In genomic region chr2:225108805-225109204, GRCh38 we compare ENCODE assay signal across 16 cellular contexts.
DNase-seq lines count a peak whose midpoint lies in the region; ATAC-seq and TF ChIP-seq lines count a peak whose summit lies in the region.
"Had no signal": no experiment of that assay in that cellular context is flagged by ENCODE, and none has a peak within 500 bp of the region (broad histone marks: within the 10 kb centered on the region; RNA-seq: fewer than 3 reads in every experiment).

No MANE protein-coding gene starts in this region.

- H3K4me3 Mint-ChIP-seq in dendritic cell treated with granulocyte-macrophage colony-stimulating factor and Interleukin-4, amounts not matched to agents 40 ng/mL and 50 ng/mL, for 4 days = no peak overlapping the region
- H3K4me3 Mint-ChIP-seq in osteocyte (ENCODE audit: unreplicated experiment) = no peak overlapping the region
- H3K4me3 Mint-ChIP-seq: CD14-positive monocyte; CD8-positive, alpha-beta T cell had no signal

- H3K18ac ChIP-seq in IMR-90 (ENCODE audit: low read depth, low read length) = no peak overlapping the region; the same call in 1 of the 2 replicates

- H2AK9ac ChIP-seq in IMR-90 (replicated peaks; ENCODE audit: low read depth, low read length, poor library complexity) = no peak overlapping the region

- H3K4me2 ChIP-seq in GM23248 (ENCODE audit: unreplicated experiment) (no peak overlapping the region), IMR-90 (ENCODE audit: low read depth, low read length) (no peak overlapping the region)

- intact Hi-C loops in IMR-90 (cut with micrococcal nuclease) = loop anchor here (10.0 kb wide), 1 partner anchor 294 kb away; no protein-coding TSS in a partner anchor
- intact Hi-C loops in dendritic cell treated with granulocyte-macrophage colony-stimulating factor and Interleukin-4, amounts not matched to agents 40 ng/mL and 50 ng/mL, for 4 days (cut with micrococcal nuclease) = loop anchor here (5.0 kb wide), 1 partner anchor 37 kb away; no protein-coding TSS in a partner anchor

- H3K14ac ChIP-seq in IMR-90 (replicated peaks; ENCODE audit: low read depth, low read length) = no peak overlapping the region

- H3K27me3 ChIP-seq in GM23248 (replicated peaks; ENCODE audit: insufficient read depth) (no peaks in the 10 kb centered on the region), IMR-90 (ENCODE audit: control insufficient read depth, insufficient read depth, low read length) (no peaks in the 10 kb centered on the region)

- no peak for DNase-seq in GM23248
- DNase-seq in IMR-90 = no peak
- no peak for DNase-seq in osteocyte (ENCODE audit: extremely low spot score, unreplicated experiment)
- no peak for DNase-seq in T-helper 9 cell
- DNase-seq: CD8-positive, alpha-beta T cell; COR-L47; DMS153; DMS79 treated with DMSO at 0.1 percent for 48 hours; EL; GOT3; KG1 had no signal

- H2BK20ac ChIP-seq in IMR-90 (ENCODE audit: low read depth, low read length) = peak overlapping the region; percentile 70; the same call in 1 of the 2 replicates

- H3K9ac ChIP-seq in GM23248 (no peak overlapping the region), IMR-90 (ENCODE audit: low read depth, low read length) (no peak overlapping the region)

- H2BK5ac ChIP-seq in IMR-90 (ENCODE audit: low read depth, low read length, poor library complexity, severe bottlenecking) = no peak overlapping the region

- H3K9me1 ChIP-seq in IMR-90 (ENCODE audit: insufficient read depth, low read length) = no peaks in the 10 kb centered on the region

- H3K56ac ChIP-seq in IMR-90 (ENCODE audit: extremely low read depth, insufficient read depth, low read length) = no peak overlapping the region

- H3K79me1 ChIP-seq in IMR-90 (ENCODE audit: low read depth in 1 of 2, low read length in 2 of 2) = no peaks in the 10 kb centered on the region

- H3K4me1 ChIP-seq in GM23248 (ENCODE audit: insufficient read depth) (peaks cover 31% of the 10 kb centered on the region), IMR-90 (ENCODE audit: control insufficient read depth, insufficient read depth, low read length) (peaks cover 3% of the 10 kb centered on the region; the same call in 1 of the 2 replicates)
- H3K4me1 ChIP-seq: HAP-1 had no signal

- H4K20me1 ChIP-seq in GM23248 (ENCODE audit: insufficient read depth) = no peaks in the 10 kb centered on the region
- no peaks in the 10 kb centered on the region for H4K20me1 ChIP-seq in IMR-90 (ENCODE audit: insufficient read depth, low read length)

- dilution Hi-C loops in IMR-90 (cut with HindIII; ENCODE audit: low sequenced_read_pairs, unreplicated experiment) = no loop called here

- peaks cover 29% of the 10 kb centered on the region for H3K4me1 Mint-ChIP-seq in dendritic cell treated with granulocyte-macrophage colony-stimulating factor and Interleukin-4, amounts not matched to agents 40 ng/mL and 50 ng/mL, for 4 days (ENCODE audit: low read depth)
- peaks cover 38% of the 10 kb centered on the region for H3K4me1 Mint-ChIP-seq in osteocyte (ENCODE audit: unreplicated experiment)

- 0 out of 2 replicates have a peak overlapping the region, but pooled peaks have one; percentile 5 for H2BK120ac ChIP-seq in IMR-90 (ENCODE audit: low read depth, low read length)

- H3K36me3 Mint-ChIP-seq in dendritic cell treated with granulocyte-macrophage colony-stimulating factor and Interleukin-4, amounts not matched to agents 40 ng/mL and 50 ng/mL, for 4 days (ENCODE audit: low read depth) = no peaks in the 10 kb centered on the region
- no peaks in the 10 kb centered on the region for H3K36me3 Mint-ChIP-seq in osteocyte (ENCODE audit: unreplicated experiment)
- H3K36me3 Mint-ChIP-seq: CD14-positive monocyte; CD8-positive, alpha-beta T cell had no signal

- POLR2A ChIA-PET in IMR-90 (lab: Charles Lee; ENCODE audit: unreplicated experiment) = interaction anchor here (0.5 kb wide), 1 partner anchor 1134 kb away, joined by 20 read pairs; no protein-coding TSS in a partner anchor

- H4K91ac ChIP-seq in IMR-90 (ENCODE audit: insufficient read depth, low read depth, low read length) = no peak overlapping the region

- no peaks in the 10 kb centered on the region for H3K9me3 ChIP-seq in GM23248 (ENCODE audit: low read depth)
- no peaks in the 10 kb centered on the region for H3K9me3 ChIP-seq in IMR-90 (ENCODE audit: control insufficient read depth, insufficient read depth, low read length)
- H3K9me3 ChIP-seq: HAP-1 had no signal

- no peak overlapping the region for H3K23ac ChIP-seq in IMR-90 (ENCODE audit: low read depth, low read length)

- no TSS peak for BruUV-seq in IMR-90 (replicated peaks; lab: Mats Ljungman, UMichigan)

- in situ Hi-C loops in GM23248 (cut with MboI) (no loop called here), IMR-90 (cut with MboI; ENCODE audit: low sequenced_read_pairs) (loop anchor here (25.0 kb wide), 1 partner anchor 1678 kb away; the partner anchor contains the start of gene IRS1)

- no peak for TF ChIP-seq RAD21 in IMR-90 (IDR thresholded peaks at IDR 0.05; ENCODE audit: low read length)

- peak overlapping the region; percentile 7 for H3K27ac Mint-ChIP-seq in dendritic cell treated with granulocyte-macrophage colony-stimulating factor and Interleukin-4, amounts not matched to agents 40 ng/mL and 50 ng/mL, for 4 days
- H3K27ac Mint-ChIP-seq in osteocyte (ENCODE audit: unreplicated experiment) = peak overlapping the region; percentile 53
- H3K27ac Mint-ChIP-seq: CD14-positive monocyte; CD8-positive, alpha-beta T cell had no signal

- no peaks in the 10 kb centered on the region for H3K79me2 ChIP-seq in GM23248 (ENCODE audit: insufficient read depth)

- H3K4me3 ChIP-seq in GM23248 (no peak overlapping the region), IMR-90 (ENCODE audit: insufficient read depth, low read depth, low read length) (no peak overlapping the region)
- H3K4me3 ChIP-seq: HAP-1 had no signal

- CTCF ChIA-PET in IMR-90 (lab: Yijun Ruan, JAX) = interaction anchor here (0.5 to 0.7 kb wide), 2 partner anchors 92 to 196 kb away, joined by 5 to 6 read pairs; no protein-coding TSS in a partner anchor

- H2AFZ ChIP-seq in GM23248 (peak overlapping the region; percentile 29), IMR-90 (replicated peaks; ENCODE audit: low read length, poor library complexity) (no peak overlapping the region)

- no peak overlapping the region for H2AK5ac ChIP-seq in IMR-90 (ENCODE audit: low read depth, low read length)

- H3K36me3 ChIP-seq in GM23248 (ENCODE audit: low read depth) = no peaks in the 10 kb centered on the region
- no peaks in the 10 kb centered on the region for H3K36me3 ChIP-seq in IMR-90 (ENCODE audit: control insufficient read depth, insufficient read depth, low read length)
- H3K36me3 ChIP-seq: HAP-1 had no signal

- H3K9me2 ChIP-seq in GM23248 (ENCODE audit: insufficient read depth) = no peaks in the 10 kb centered on the region

- TF ChIP-seq CTCF in IMR-90 (conservative IDR thresholded peaks at IDR 0.05; ENCODE audit: low read depth, low read length) (no peak), osteocyte (IDR thresholded peaks at IDR 0.05) (no peak)

- ATAC-seq in IMR-90 (ENCODE audit: low read depth) (no peak), GM21619 (IDR thresholded peaks at IDR 0.05; ENCODE audit: unreplicated experiment) (no peak), GM19452 (IDR thresholded peaks at IDR 0.05; ENCODE audit: unreplicated experiment) (no peak)
- ATAC-seq: CD8-positive, alpha-beta T cell had no signal

- H3F3A ChIP-seq in GM23248 (ENCODE audit: insufficient read depth) = peaks cover 12% of the 10 kb centered on the region

- H4K5ac ChIP-seq in IMR-90 (ENCODE audit: low read depth, low read length) = no peak overlapping the region

- H2BK15ac ChIP-seq in IMR-90 (ENCODE audit: low read depth, low read length) = no peak overlapping the region

- TF ChIP-seq POLR2A in IMR-90 (IDR thresholded peaks at IDR 0.05; ENCODE audit: low read depth, low read length) = no peak

- H3K27me3 Mint-ChIP-seq in dendritic cell treated with granulocyte-macrophage colony-stimulating factor and Interleukin-4, amounts not matched to agents 40 ng/mL and 50 ng/mL, for 4 days = no peaks in the 10 kb centered on the region
- no peaks in the 10 kb centered on the region for H3K27me3 Mint-ChIP-seq in osteocyte (ENCODE audit: unreplicated experiment)

- no peaks in the 10 kb centered on the region for H3K9me3 Mint-ChIP-seq in dendritic cell treated with granulocyte-macrophage colony-stimulating factor and Interleukin-4, amounts not matched to agents 40 ng/mL and 50 ng/mL, for 4 days
- H3K9me3 Mint-ChIP-seq in osteocyte (ENCODE audit: unreplicated experiment) = peaks cover 4% of the 10 kb centered on the region
- H3K9me3 Mint-ChIP-seq: CD14-positive monocyte; CD8-positive, alpha-beta T cell had no signal

- no peak overlapping the region for H3K4ac ChIP-seq in IMR-90 (ENCODE audit: low read depth, low read length)

- no peak overlapping the region for H4K8ac ChIP-seq in IMR-90 (ENCODE audit: low read depth in 2 of 2, low read length in 2 of 2)

- no peak overlapping the region for H3K27ac ChIP-seq in GM23248
- H3K27ac ChIP-seq in IMR-90 (ENCODE audit: insufficient read depth, low read length) = no peak overlapping the region

TF ChIP-seq in IMR-90, 13 proteins besides CTCF, POLR2A, EP300 and RAD21:
- TF ChIP-seq NFE2L2 (IDR thresholded peaks at IDR 0.05; ENCODE audit: low read depth, low read length) = peak; percentile 60
- no peak for TF ChIP-seq RCOR1 (IDR thresholded peaks at IDR 0.05; ENCODE audit: insufficient replicate concordance, low read length)
- no peak for TF ChIP-seq SMC3 (IDR thresholded peaks at IDR 0.05; ENCODE audit: low read depth, low read length)
- no peak for TF ChIP-seq MAZ (IDR thresholded peaks at IDR 0.05; ENCODE audit: borderline replicate concordance, low read depth, low read length)
